Comparison of ENCODE assay signal across 1 cellular context in genomic region chr15:59369597-59369996, GRCh38.
TF ChIP-seq lines count a peak whose summit lies in the region.

No MANE protein-coding gene starts in this region.

TF ChIP-seq in A549, 52 proteins besides CTCF, POLR2A, EP300 and RAD21 (continued from another document):
- TF ChIP-seq ELK1 (IDR thresholded peaks at IDR 0.05; ENCODE audit: low read depth, low read length), result no peak
- no peak for TF ChIP-seq HOXA7 (CRISPR knock-in tag; IDR thresholded peaks at IDR 0.05)
- TF ChIP-seq ZNF302 (CRISPR knock-in tag; IDR thresholded peaks at IDR 0.05), result no peak
- no peak for TF ChIP-seq PBX3 (IDR thresholded peaks at IDR 0.05)
- TF ChIP-seq FOSL2 (IDR thresholded peaks at IDR 0.05), result peak; percentile 29; the same call in 1 of the 2 replicates
- peak; percentile 72 for TF ChIP-seq FOSL2 (CRISPR knock-in tag; IDR thresholded peaks at IDR 0.05)
- TF ChIP-seq HES2 (IDR thresholded peaks at IDR 0.05), result no peak
- TF ChIP-seq EHMT2 (IDR thresholded peaks at IDR 0.05; ENCODE audit: low read depth), result no peak
- no peak for TF ChIP-seq HMGXB4 (CRISPR knock-in tag; IDR thresholded peaks at IDR 0.05; ENCODE audit: borderline replicate concordance)
- TF ChIP-seq JUNB (IDR thresholded peaks at IDR 0.05), result 0 out of 2 replicates have a peak, but pooled peaks have one; percentile 13
- TF ChIP-seq BCL3 (IDR thresholded peaks at IDR 0.05), result no peak
- TF ChIP-seq RFX5 (IDR thresholded peaks at IDR 0.05), result no peak
- no peak for TF ChIP-seq SMC3 (IDR thresholded peaks at IDR 0.05)
- no peak for TF ChIP-seq HDAC2 (IDR thresholded peaks at IDR 0.05)
